ENCODE assay signal across 9 cellular contexts in the genomic region with DNA sequence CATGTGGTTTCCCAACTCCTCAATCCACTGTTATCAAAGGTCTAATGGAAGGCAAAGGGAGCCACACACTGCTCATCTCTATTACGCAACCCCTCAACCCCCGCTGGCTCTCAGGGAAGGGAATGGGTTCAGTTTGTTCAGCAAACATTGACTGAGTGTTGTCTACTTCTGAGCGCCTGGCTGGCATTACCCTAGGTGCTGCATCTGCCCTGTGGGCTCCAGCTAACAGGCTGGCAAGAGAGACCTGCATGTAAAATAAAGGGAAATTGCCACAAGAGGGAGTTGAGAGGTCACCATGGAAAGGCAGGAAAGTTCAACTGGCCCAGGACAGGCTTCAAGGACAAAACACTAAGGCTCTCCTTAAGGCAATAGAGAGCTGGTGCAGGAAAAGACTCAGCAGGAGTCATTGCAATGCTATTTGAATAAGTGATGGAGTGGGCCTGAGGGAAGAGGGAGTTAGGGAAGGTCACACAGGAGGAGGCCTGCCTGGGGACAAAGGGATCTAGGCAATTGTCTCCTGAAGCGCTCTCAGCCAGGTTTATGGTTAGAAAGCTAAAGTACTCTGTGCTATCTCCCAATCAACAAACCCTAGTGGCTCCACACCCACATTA. TPM values are rescaled to one million over a fixed set of nuclear protein-coding genes. Genes with fewer than 3 reads are reported as not detected.
DNase-seq lines count a peak whose midpoint lies in the region; ATAC-seq, FAIRE-seq and TF ChIP-seq lines count a peak whose summit lies in the region.
"Had no signal": no experiment of that assay in that cellular context is flagged by ENCODE, and none has a peak within 500 bp of the region (broad histone marks: within the 10 kb centered on the region; RNA-seq: fewer than 3 reads in every experiment).

No MANE protein-coding gene starts in this region.

- H4K20me1 ChIP-seq in astrocyte (ENCODE audit: insufficient read depth, low read length) = no peaks in the 10 kb centered on the region

- no peak overlapping the region for H3K27ac ChIP-seq in astrocyte (ENCODE audit: low read depth, low read length)
- no peak overlapping the region for H3K27ac ChIP-seq in gastrocnemius medialis

- TF ChIP-seq CTCF in NB4 (IDR thresholded peaks at IDR 0.05; ENCODE audit: low read depth, low read length) = peak; percentile 21
- TF ChIP-seq CTCF in astrocyte (IDR thresholded peaks at IDR 0.05; ENCODE audit: insufficient read depth, low read depth, low read length) = no peak
- TF ChIP-seq CTCF in gastrocnemius medialis (IDR thresholded peaks at IDR 0.05 in 4 of 5, conservative IDR thresholded peaks at IDR 0.05 in 1 of 5) = no peak

- in situ Hi-C loops in gastrocnemius medialis (cut with MboI; ENCODE audit: low sequenced_read_pairs in 4 of 4) = loop anchor here in 1 of 4 donors (25.0 kb wide), 1 partner anchor 113 kb away; the partner anchor contains the start of gene TNS2

- no peak overlapping the region for H3K9ac ChIP-seq in astrocyte (ENCODE audit: low read length)

- TF ChIP-seq POLR2A in NB4 (IDR thresholded peaks at IDR 0.05; ENCODE audit: extremely low read depth, insufficient read length) (no peak), gastrocnemius medialis (IDR thresholded peaks at IDR 0.05) (no peak)

- H3K4me2 ChIP-seq in astrocyte (ENCODE audit: low read length) = peak overlapping the region; percentile 19

- H3K36me3 ChIP-seq in astrocyte (ENCODE audit: insufficient read depth, low read length) (peaks cover 4% of the 10 kb centered on the region), gastrocnemius medialis (no peaks in the 10 kb centered on the region)

- H3K4me1 ChIP-seq in astrocyte (ENCODE audit: insufficient read depth, low read length) (peaks cover 25% of the 10 kb centered on the region), gastrocnemius medialis (peaks cover 7 to 8% of the 10 kb centered on the region in 2 donors)

- H3K4me3 Mint-ChIP-seq in astrocyte (ENCODE audit: unreplicated experiment) = no peak overlapping the region

- ATAC-seq in gastrocnemius medialis = no peak

- peaks cover 12% of the 10 kb centered on the region for H3K36me3 Mint-ChIP-seq in astrocyte (ENCODE audit: low read depth, unreplicated experiment)

- no peak overlapping the region for H2AFZ ChIP-seq in astrocyte (ENCODE audit: low read depth, low read length)

- H3K9me3 Mint-ChIP-seq in astrocyte (ENCODE audit: unreplicated experiment) = no peaks in the 10 kb centered on the region

- H3K9me3 ChIP-seq in astrocyte (ENCODE audit: insufficient read depth, low read depth, low read length) = no peaks in the 10 kb centered on the region
- H3K9me3 ChIP-seq in gastrocnemius medialis = no peaks in the 10 kb centered on the region

- intact Hi-C loops in gastrocnemius medialis (cut with DNase I; ENCODE audit: low total_unique reads) = no loop called here

- H3K4me3 ChIP-seq in NB4 (ENCODE audit: low read depth, low read length) (no peak overlapping the region), astrocyte (ENCODE audit: insufficient read depth, low read depth, low read length) (no peak overlapping the region), gastrocnemius medialis (no peak overlapping the region)

- no peak overlapping the region for H3K27ac Mint-ChIP-seq in astrocyte (ENCODE audit: unreplicated experiment)

- DNase-seq in ELR (ENCODE audit: low read depth) (peak; percentile 80), NB4 (ENCODE audit: low read depth) (peak; percentile 68), astrocyte (ENCODE audit: low read depth) (peak; percentile 6), mesenteric fat pad (ENCODE audit: low spot score) (peak; percentile 57), dedifferentiated amniotic fluid mesenchymal stem cell (ENCODE audit: extremely low spot score) (no peak), gastrocnemius medialis (no peak), T1000 (lab: John Stamatoyannopoulos, UW) (no peak)
- no peak for DNase-seq in activated CD8-positive, alpha-beta memory T cell treated with anti-CD3 and anti-CD28 coated beads, Interleukin-2, amount 50 U/mL, for 4 hours

- no peak for FAIRE-seq in astrocyte (lab: Jason Lieb, UNC)
- FAIRE-seq: islet of Langerhans had no signal

- peaks cover 25% of the 10 kb centered on the region for H3K4me1 Mint-ChIP-seq in astrocyte (ENCODE audit: low read depth, unreplicated experiment)

- no peaks in the 10 kb centered on the region for H3K27me3 Mint-ChIP-seq in astrocyte (ENCODE audit: low read depth, unreplicated experiment)

- H3K27me3 ChIP-seq in astrocyte (ENCODE audit: insufficient read depth, low read length) (no peaks in the 10 kb centered on the region), gastrocnemius medialis (no peaks in the 10 kb centered on the region)

- H3K79me2 ChIP-seq in astrocyte (ENCODE audit: insufficient read depth, low read length) = peaks cover 3% of the 10 kb centered on the region

RNA-seq across cellular contexts. Expression of gene ZNF740, which starts 5.5 kb away (rescaled TPM):
- total RNA-seq in astrocyte (31.0 and 32.7 TPM in 2 replicates), mesenteric fat pad (39.7 TPM), gastrocnemius medialis (1 to 10 TPM; 4.1 to 7.4 (median 5.0) TPM)

RNA-seq across cellular contexts. Expression of gene CSAD, which starts 5.7 kb away (rescaled TPM):
- 16.7 and 19.4 TPM in 2 replicates for total RNA-seq in astrocyte
- 296 TPM for total RNA-seq in mesenteric fat pad
- total RNA-seq in gastrocnemius medialis = 10 to 100 TPM in 1 of 4 donors, 1 to 10 TPM in 2, under 1 TPM in 1; 0.68 to 14.9 (median 1.9) TPM

RNA-seq across cellular contexts. Expression of gene ITGB7, which starts 32.1 kb away (rescaled TPM):
- total RNA-seq in astrocyte = 0.79 and 1.3 TPM in 2 replicates
- total RNA-seq in mesenteric fat pad = 2.3 TPM
- under 1 TPM in 2 of 4 donors, not detected in 2; 0.73 to 0.81 TPM for total RNA-seq in gastrocnemius medialis

RNA-seq across cellular contexts. Expression of gene RARG, which starts 57.0 kb away (rescaled TPM):
- total RNA-seq in astrocyte (10.1 and 11.7 TPM in 2 replicates), mesenteric fat pad (18.0 TPM), gastrocnemius medialis (1 to 10 TPM; 4.2 to 5.8 (median 4.9) TPM)

Comparison
In these comparisons a context has a peak if more than half of its experiments do, and no peak if none do; other contexts are left out.
1. DNase-seq: peak in ELR (single experiment), NB4 (single experiment), astrocyte (single experiment) and mesenteric fat pad (single experiment); none in dedifferentiated amniotic fluid mesenchymal stem cell (single experiment), gastrocnemius medialis (0 of 2), activated CD8-positive, alpha-beta memory T cell treated with anti-CD3 and anti-CD28 coated beads, Interleukin-2, amount 50 U/mL, for 4 hours (single experiment) and T1000 (single experiment).
2. RNA of gene CSAD, which starts 5.7 kb away (total RNA-seq): 296 TPM in mesenteric fat pad (single experiment); 16.7 to 19.4 TPM in astrocyte and 0.68 to 14.9 TPM in gastrocnemius medialis; every median in the first group is over 10 times any median in the second.